Comparison of ENCODE assay signal across 31 cellular contexts in the genomic region with DNA sequence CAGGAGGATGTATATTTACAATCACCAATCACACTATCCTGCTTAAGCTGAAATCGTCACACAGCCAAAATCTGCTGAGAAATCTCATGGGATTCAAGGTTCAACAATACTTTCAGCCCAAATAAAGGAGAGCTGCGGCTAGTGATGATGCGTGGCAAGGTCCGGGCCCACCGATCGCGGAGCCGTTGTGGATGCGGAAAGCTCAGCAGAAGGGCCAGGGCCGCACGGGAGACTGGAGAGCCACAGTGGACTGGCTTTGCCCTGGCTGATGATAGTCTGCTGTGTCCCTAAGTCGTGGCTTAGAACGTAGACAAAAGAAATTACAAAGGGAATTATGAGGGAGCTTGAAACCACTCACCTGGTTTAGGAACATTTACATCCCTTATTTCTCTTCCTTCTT.
"Had no signal": no experiment of that assay in that cellular context is flagged by ENCODE, and none has a peak within 500 bp of the region (broad histone marks: within the 10 kb centered on the region; RNA-seq: fewer than 3 reads in every experiment).

No MANE protein-coding gene starts in this region.

- H3K4me3 Mint-ChIP-seq: activated CD4-positive, alpha-beta T cell treated with anti-CD3 and anti-CD28 coated beads for 36 hours; activated CD4-positive, alpha-beta T cell treated with anti-CD3 and anti-CD28 coated beads, Interleukin-2, amount 10 ng/mL, durations not matched to agents 7 days and 5 days; activated CD8-positive, alpha-beta T cell treated with anti-CD3 and anti-CD28 coated beads, Interleukin-2, amount 10 ng/mL, durations not matched to agents 7 days and 5 days; activated naive CD4-positive, alpha-beta T cell treated with anti-CD3 and anti-CD28 coated beads, Interleukin-2, amount 10 ng/mL, durations not matched to agents 7 days and 5 days; activated naive CD8-positive, alpha-beta T cell; activated naive CD8-positive, alpha-beta T cell treated with anti-CD3 and anti-CD28 coated beads, Interleukin-2, amount 50 U/mL, for 24 hours; T-helper 1 cell treated with Interleukin-12 subunit alpha and Interleukin-12 subunit beta and Interleukin-4 antibody, amounts not matched to agents 30 μg/mL and 1 μg/mL, for 36 hours; T-helper 2 cell treated with Interferon-gamma antibody and Interleukin-4, amounts not matched to agents 5 μg/mL and 100 μg/mL, for 36 hours had no signal

- H3K4me1 ChIP-seq: Peyer's patch had no signal

- H3K27me3 ChIP-seq: brain microvascular endothelial cell, Peyer's patch, SJSA1 had no signal

- H3K27ac ChIP-seq: brain microvascular endothelial cell, KMS-11, Peyer's patch, SJSA1 had no signal

- H3K9me3 ChIP-seq: Peyer's patch, SJSA1, SK-N-SH had no signal

- H3K4me2 ChIP-seq: KMS-11, SK-N-SH had no signal

- H3K4me1 Mint-ChIP-seq: activated CD4-positive, alpha-beta T cell treated with anti-CD3 and anti-CD28 coated beads, Interleukin-2, amount 10 ng/mL, durations not matched to agents 7 days and 5 days; activated naive CD4-positive, alpha-beta T cell treated with anti-CD3 and anti-CD28 coated beads, Interleukin-2, amount 10 ng/mL, durations not matched to agents 7 days and 5 days had no signal

- H3K9me3 Mint-ChIP-seq: activated CD4-positive, alpha-beta T cell treated with anti-CD3 and anti-CD28 coated beads, Interleukin-2, amount 10 ng/mL, durations not matched to agents 7 days and 5 days; activated naive CD4-positive, alpha-beta T cell treated with anti-CD3 and anti-CD28 coated beads, Interleukin-2, amount 10 ng/mL, durations not matched to agents 7 days and 5 days; activated naive CD8-positive, alpha-beta T cell treated with anti-CD3 and anti-CD28 coated beads, Interleukin-2, amount 50 U/mL, for 24 hours; T-helper 1 cell treated with Interleukin-12 subunit alpha and Interleukin-12 subunit beta and Interleukin-4 antibody, amounts not matched to agents 30 μg/mL and 1 μg/mL, for 36 hours; T-helper 2 cell treated with Interferon-gamma antibody and Interleukin-4, amounts not matched to agents 5 μg/mL and 100 μg/mL, for 36 hours had no signal

- H3K9me2 ChIP-seq: SK-N-SH had no signal

- H3K9ac ChIP-seq: KMS-11, SK-N-SH had no signal

- H3K4me3 ChIP-seq: Peyer's patch, SJSA1 had no signal

- H3K36me3 ChIP-seq: brain microvascular endothelial cell, Peyer's patch, SJSA1 had no signal

- H3K27ac Mint-ChIP-seq: activated CD4-positive, alpha-beta T cell treated with anti-CD3 and anti-CD28 coated beads for 36 hours; activated CD4-positive, alpha-beta T cell treated with anti-CD3 and anti-CD28 coated beads, Interleukin-2, amount 10 ng/mL, durations not matched to agents 7 days and 5 days; activated CD8-positive, alpha-beta T cell treated with anti-CD3 and anti-CD28 coated beads, Interleukin-2, amount 10 ng/mL, durations not matched to agents 7 days and 5 days; activated naive CD4-positive, alpha-beta T cell treated with anti-CD3 and anti-CD28 coated beads, Interleukin-2, amount 10 ng/mL, durations not matched to agents 7 days and 5 days; activated naive CD8-positive, alpha-beta T cell; activated naive CD8-positive, alpha-beta T cell treated with anti-CD3 and anti-CD28 coated beads, Interleukin-2, amount 50 U/mL, for 24 hours; T-helper 1 cell treated with Interleukin-12 subunit alpha and Interleukin-12 subunit beta and Interleukin-4 antibody, amounts not matched to agents 30 μg/mL and 1 μg/mL, for 36 hours; T-helper 2 cell treated with Interferon-gamma antibody and Interleukin-4, amounts not matched to agents 5 μg/mL and 100 μg/mL, for 36 hours had no signal

- H3K36me3 Mint-ChIP-seq: activated naive CD4-positive, alpha-beta T cell treated with anti-CD3 and anti-CD28 coated beads, Interleukin-2, amount 10 ng/mL, durations not matched to agents 7 days and 5 days; activated naive CD8-positive, alpha-beta T cell had no signal

- ATAC-seq: activated CD4-positive, alpha-beta T cell treated with anti-CD3 and anti-CD28 coated beads for 36 hours; activated CD4-positive, CD25-positive, alpha-beta regulatory T cell treated with anti-CD3 and anti-CD28 coated beads, Interleukin-2, amount 50 U/mL, for 24 hours; activated CD8-positive, alpha-beta T cell treated with anti-CD3 and anti-CD28 coated beads, Interleukin-2, amount 10 ng/mL, durations not matched to agents 7 days and 5 days; activated naive CD8-positive, alpha-beta T cell treated with anti-CD3 and anti-CD28 coated beads, Interleukin-2, amount 50 U/mL, for 24 hours; PC-3 had no signal

- DNase-seq: activated CD4-positive, alpha-beta T cell treated with anti-CD3 and anti-CD28 coated beads for 36 hours; activated CD4-positive, alpha-beta T cell treated with anti-CD3 and anti-CD28 coated beads, Interleukin-2, amount 10 ng/mL, durations not matched to agents 7 days and 5 days; activated CD4-positive, alpha-beta T cell treated with anti-CD3 and anti-CD28 coated beads, Interleukin-2, amount 50 U/mL, for 48 hours; activated CD8-positive, alpha-beta memory T cell treated with anti-CD3 and anti-CD28 coated beads, Interleukin-2, amount 50 U/mL, for 48 hours; activated CD8-positive, alpha-beta T cell treated with anti-CD3 and anti-CD28 coated beads, Interleukin-2, amount 10 ng/mL, durations not matched to agents 7 days and 5 days; activated effector memory CD4-positive, alpha-beta T cell treated with Interleukin-2 at 50 U/mL for 16 hours; activated naive CD4-positive, alpha-beta T cell treated with anti-CD3 and anti-CD28 coated beads, Interleukin-2, amount 10 ng/mL, durations not matched to agents 7 days and 5 days; activated naive CD8-positive, alpha-beta T cell treated with anti-CD3 and anti-CD28 coated beads, Interleukin-2, amount 50 U/mL, for 24 hours; activated T-cell treated with anti-CD3 and anti-CD28 coated beads, Interleukin-2, amount 50 U/mL, for 48 hours; anterior cingulate cortex; brain microvascular endothelial cell; central memory CD4-positive, alpha-beta T cell; NCI-H1092 treated with DMSO at 0.1 percent for 48 hours; NCI-H1417 treated with DMSO at 0.1 percent for 48 hours; NCI-H187 treated with DMSO at 0.1 percent for 48 hours; NCI-H2081; NCI-H345; NCI-H524 treated with DMSO at 0.1 percent for 48 hours; NCI-H748 treated with DMSO at 0.1 percent for 48 hours; NK-92 treated with Interleukin-12 subunit alpha and Interleukin-12 subunit beta, amount 100 ng/mL, for 24 hours; PC-3; Peyer's patch; RPMI8226; SHP77 treated with DMSO at 0.1 percent for 48 hours; SK-N-SH had no signal
